1 cellular context compared by ENCODE assay signal in the genomic region with DNA sequence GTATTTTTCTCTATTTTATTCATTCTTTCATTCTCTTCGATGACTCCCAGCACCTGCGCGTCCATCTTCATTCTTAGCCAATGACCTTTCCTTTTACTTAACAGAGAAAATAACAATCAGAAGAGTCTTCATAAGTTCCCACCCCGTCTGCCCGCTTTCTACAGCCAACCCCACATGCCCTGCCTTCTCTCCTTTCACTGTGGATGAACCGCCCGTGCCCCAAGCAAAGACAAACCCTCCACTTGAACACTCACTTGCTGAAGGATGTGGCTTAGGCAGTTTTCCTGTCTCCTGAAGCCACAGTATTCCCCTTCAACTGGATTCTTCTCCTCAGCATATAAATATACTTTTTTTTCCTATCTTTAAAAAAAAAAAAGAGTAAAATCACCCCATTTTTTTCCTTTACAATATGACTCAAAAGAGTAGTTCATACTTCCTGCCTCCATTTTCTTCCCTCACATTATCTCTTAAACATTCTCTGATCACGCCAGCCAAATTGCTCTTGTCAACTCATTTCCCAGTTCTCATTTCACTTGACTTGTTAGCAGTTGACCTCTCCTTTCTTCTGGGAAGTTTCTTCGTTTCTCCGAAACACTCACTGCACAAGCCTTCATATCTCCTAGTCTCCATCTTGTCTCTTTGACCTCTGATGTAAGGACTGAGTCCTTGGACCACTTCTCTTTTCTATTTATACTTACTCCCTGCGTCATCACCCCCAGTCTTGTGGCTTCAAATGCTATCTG.
TF ChIP-seq lines count a peak whose summit lies in the region.

No MANE protein-coding gene starts in this region.

TF ChIP-seq in K562, 482 proteins besides CTCF, POLR2A, EP300 and RAD21 (continued from another document and continues in another):
- TF ChIP-seq HDAC3 (IDR thresholded peaks at IDR 0.05; ENCODE audit: borderline replicate concordance, partially characterized antibody) (peak; percentile 97), CXXC5 (CRISPR knock-in tag; IDR thresholded peaks at IDR 0.05) (peak; percentile 66), ZBTB33 (CRISPR knock-in tag; IDR thresholded peaks at IDR 0.05) (peak; percentile 46; the same call in 1 of the 2 replicates), SMAD1 (IDR thresholded peaks at IDR 0.05; ENCODE audit: low read depth, low read length, partially characterized antibody) (peak; percentile 19), TRIM24 (IDR thresholded peaks at IDR 0.05) (peak; percentile 63 to 79; a peak in 3 of 4 replicates), CREB1 (IDR thresholded peaks at IDR 0.05) (peak; percentile 71), CREB1 (CRISPR knock-in tag; IDR thresholded peaks at IDR 0.05) (peak; percentile 54; the same call in 1 of the 2 replicates), AFF1 (IDR thresholded peaks at IDR 0.05; ENCODE audit: low read depth in 1 of 2, partially characterized antibody in 2 of 2) (peak; percentile 58 to 85), HDAC1 (IDR thresholded peaks at IDR 0.05) (peak in 1 of 2 experiments; percentile 94; a peak in 3 of 4 replicates), ZNF766 (CRISPR knock-in tag; conservative IDR thresholded peaks at IDR 0.05) (peak; percentile 83), CBFA2T3 (IDR thresholded peaks at IDR 0.05) (peak; percentile 84), JUN (IDR thresholded peaks at IDR 0.05; ENCODE audit: borderline replicate concordance, low read depth, low read length) (peak; percentile 57; the same call in 1 of the 2 replicates), JUN (CRISPR knock-in tag; IDR thresholded peaks at IDR 0.05; ENCODE audit: borderline replicate concordance) (no peak), ZBTB9 (CRISPR knock-in tag; IDR thresholded peaks at IDR 0.05) (0 out of 2 replicates have a peak, but pooled peaks have one; percentile 66), DPF2 (IDR thresholded peaks at IDR 0.05) (peak; percentile 90), ZKSCAN8 (CRISPR knock-in tag; IDR thresholded peaks at IDR 0.05) (0 out of 2 replicates have a peak, but pooled peaks have one; percentile 65), KHSRP (IDR thresholded peaks at IDR 0.05) (peak; percentile 29; the same call in 1 of the 2 replicates), SMAD3 (CRISPR knock-in tag; conservative IDR thresholded peaks at IDR 0.05) (0 out of 2 replicates have a peak, but pooled peaks have one; percentile 28), ZBTB17 (CRISPR knock-in tag; IDR thresholded peaks at IDR 0.05) (no peak), ZNF165 (CRISPR knock-in tag; IDR thresholded peaks at IDR 0.05; ENCODE audit: borderline replicate concordance) (no peak), KLF10 (CRISPR knock-in tag; IDR thresholded peaks at IDR 0.05) (no peak), GATAD2A (IDR thresholded peaks at IDR 0.05) (peak; percentile 21; the same call in 1 of the 2 replicates), NCOR1 (IDR thresholded peaks at IDR 0.05) (peak; percentile 93), ZNF644 (tag; IDR thresholded peaks at IDR 0.05; ENCODE audit: low read depth) (peak; percentile 54), MCM2 (IDR thresholded peaks at IDR 0.05; ENCODE audit: low read depth) (no peak), MYC (IDR thresholded peaks at IDR 0.05; ENCODE audit: low read depth, low read length) (peak; percentile 65; the same call in 1 of the 2 replicates), MYC (CRISPR knock-in tag; IDR thresholded peaks at IDR 0.05; ENCODE audit: borderline replicate concordance, low read depth) (no peak), CHAMP1 (IDR thresholded peaks at IDR 0.05) (peak; percentile 52; the same call in 1 of the 2 replicates), SFPQ (IDR thresholded peaks at IDR 0.05; ENCODE audit: low read depth, low read length) (no peak), TEAD2 (tag; IDR thresholded peaks at IDR 0.05) (no peak), HDAC2 (IDR thresholded peaks at IDR 0.05) (peak; percentile 96), TAF7 (tag; IDR thresholded peaks at IDR 0.05) (0 out of 2 replicates have a peak, but pooled peaks have one; percentile 28), PRDM10 (IDR thresholded peaks at IDR 0.05; ENCODE audit: partially characterized antibody) (peak; percentile 13)
- TF ChIP-seq, protein P1, sequence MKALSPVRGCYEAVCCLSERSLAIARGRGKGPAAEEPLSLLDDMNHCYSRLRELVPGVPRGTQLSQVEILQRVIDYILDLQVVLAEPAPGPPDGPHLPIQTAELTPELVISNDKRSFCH (CRISPR knock-in tag; IDR thresholded peaks at IDR 0.05): no peak
- TF ChIP-seq, protein P1 (tag; IDR thresholded peaks at IDR 0.05): peak; percentile 49; the same call in 1 of the 2 replicates
- TF ChIP-seq, protein P2, sequence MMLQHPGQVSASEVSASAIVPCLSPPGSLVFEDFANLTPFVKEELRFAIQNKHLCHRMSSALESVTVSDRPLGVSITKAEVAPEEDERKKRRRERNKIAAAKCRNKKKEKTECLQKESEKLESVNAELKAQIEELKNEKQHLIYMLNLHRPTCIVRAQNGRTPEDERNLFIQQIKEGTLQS (IDR thresholded peaks at IDR 0.05): peak; percentile 83
- TF ChIP-seq, protein P2 (CRISPR knock-in tag; conservative IDR thresholded peaks at IDR 0.05): no peak
- TF ChIP-seq, protein P3, sequence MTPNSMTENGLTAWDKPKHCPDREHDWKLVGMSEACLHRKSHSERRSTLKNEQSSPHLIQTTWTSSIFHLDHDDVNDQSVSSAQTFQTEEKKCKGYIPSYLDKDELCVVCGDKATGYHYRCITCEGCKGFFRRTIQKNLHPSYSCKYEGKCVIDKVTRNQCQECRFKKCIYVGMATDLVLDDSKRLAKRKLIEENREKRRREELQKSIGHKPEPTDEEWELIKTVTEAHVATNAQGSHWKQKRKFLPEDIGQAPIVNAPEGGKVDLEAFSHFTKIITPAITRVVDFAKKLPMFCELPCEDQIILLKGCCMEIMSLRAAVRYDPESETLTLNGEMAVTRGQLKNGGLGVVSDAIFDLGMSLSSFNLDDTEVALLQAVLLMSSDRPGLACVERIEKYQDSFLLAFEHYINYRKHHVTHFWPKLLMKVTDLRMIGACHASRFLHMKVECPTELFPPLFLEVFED (CRISPR knock-in tag; conservative IDR thresholded peaks at IDR 0.05): 0 out of 2 replicates have a peak, but pooled peaks have one; percentile 41
